ENCODE assay signal across 8 cellular contexts in the genomic region with DNA sequence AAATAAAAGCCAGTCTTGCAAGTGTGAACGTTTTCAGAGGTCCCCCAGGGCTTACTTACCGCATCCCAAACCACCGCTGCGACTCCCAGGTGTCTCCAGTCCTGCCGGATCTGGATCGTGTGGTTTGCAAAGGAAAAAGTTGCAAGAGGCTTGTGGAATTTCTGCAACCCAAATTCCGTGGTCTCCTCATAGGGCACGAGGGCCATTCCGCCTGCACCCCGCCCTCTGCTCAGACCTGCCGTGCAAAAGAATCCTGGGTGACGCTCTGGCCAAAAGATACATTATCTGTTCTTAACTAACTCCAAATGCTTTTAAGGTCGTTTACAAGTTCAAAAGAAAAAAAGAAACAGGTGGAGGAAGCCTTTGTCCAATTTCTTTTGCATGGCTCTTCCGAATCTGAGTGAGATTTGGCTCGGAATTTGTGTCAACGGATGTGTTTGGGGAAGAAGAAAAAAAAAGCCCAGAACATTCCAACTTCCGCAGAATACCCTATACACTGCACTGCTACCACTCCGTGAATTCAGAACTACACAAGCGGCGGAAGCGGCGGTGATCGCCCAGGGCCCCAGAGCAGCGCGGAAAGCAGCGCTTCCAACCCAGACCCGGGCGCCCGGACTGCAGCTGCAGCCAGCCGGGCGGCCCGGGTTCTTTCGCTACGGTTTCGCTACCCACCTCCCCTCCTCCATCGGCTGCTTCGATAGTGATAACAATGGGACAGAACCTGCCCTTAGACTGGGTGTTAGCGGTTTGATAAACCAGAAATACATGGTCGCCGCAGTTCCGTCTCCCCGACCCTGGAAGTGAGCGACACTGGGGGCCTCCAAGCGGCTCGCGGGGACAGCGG. TPM values are rescaled to one million over a fixed set of nuclear protein-coding genes. Genes with fewer than 3 reads are reported as not detected.
DNase-seq lines count a peak whose midpoint lies in the region; ATAC-seq and TF ChIP-seq lines count a peak whose summit lies in the region.

No MANE protein-coding gene starts in this region.

- CTCF ChIA-PET in AG04449 (lab: Yijun Ruan, JAX): interaction anchor here (1.0 to 3.3 kb wide), 5 partner anchors 10 to 109 kb away, joined by 5 to 20 read pairs (median 9); no protein-coding TSS in a partner anchor
- CTCF ChIA-PET in activated CD4-positive, alpha-beta T cell treated with anti-CD3 and anti-CD28 coated beads, Interleukin-2, amount 10 ng/mL, durations not matched to agents 7 days and 5 days (lab: Charles Lee): interaction anchor here (0.5 to 2.6 kb wide), 18 partner anchors 11 to 859 kb away, joined by 3 to 17 read pairs (median 4); a partner anchor contains a TSS

- peaks cover 0 to 6% (median 4%) of the 10 kb centered on the region in 4 donors for H3K36me3 ChIP-seq in liver (ENCODE audit: control insufficient read depth in 4 of 4, insufficient read depth in 3 of 4, low read depth in 1 of 4, low read length in 3 of 4)

- H3K4me3 ChIP-seq in AG04449 (ENCODE audit: low read depth, low read length): peak overlapping the region; percentile 74
- peak overlapping the region; percentile 76 to 95 (median 88) for H3K4me3 ChIP-seq in liver (ENCODE audit: low read depth in 1 of 3, low read length in 3 of 3)

- DNase-seq in AG04449 (ENCODE audit: low read depth, low spot score): no peak
- DNase-seq in NCI-H446 treated with DMSO at 0.1 percent for 48 hours (lab: John Stamatoyannopoulos, UW): peak; percentile 37
- peak; percentile 72 for DNase-seq in activated CD4-positive, alpha-beta T cell treated with anti-CD3 and anti-CD28 coated beads, Interleukin-2, amount 10 ng/mL, durations not matched to agents 7 days and 5 days
- DNase-seq in dermis microvascular lymphatic vessel endothelial cell (ENCODE audit: low read depth in 2 of 2): peak; percentile 70 to 79
- DNase-seq in stimulated activated CD4-positive, alpha-beta T cell treated with anti-CD3 and anti-CD28 coated beads, Interleukin-4, amount 100 ng/mL, for 24 hours: peak; percentile 67

- H3K27me3 ChIP-seq in liver (ENCODE audit: control insufficient read depth in 4 of 4, insufficient read depth in 4 of 4, low read length in 3 of 4): no peaks in the 10 kb centered on the region

- WGBS in liver: under 1% methylated on average over 47 of the region's 47 CpGs

- H3K36me3 Mint-ChIP-seq in activated CD4-positive, alpha-beta T cell treated with anti-CD3 and anti-CD28 coated beads, Interleukin-2, amount 10 ng/mL, durations not matched to agents 7 days and 5 days (ENCODE audit: low read depth): peaks cover 26% of the 10 kb centered on the region

- TF ChIP-seq RAD21 in liver (IDR thresholded peaks at IDR 0.05): peak in 1 of 2 donors; percentile 5

- H3K9ac ChIP-seq in liver (ENCODE audit: low read depth in 1 of 2, low read length in 2 of 2): peak overlapping the region; percentile 81 to 96

- peaks cover 0 to 14% (median 10%) of the 10 kb centered on the region in 4 donors for H3K4me1 ChIP-seq in liver (ENCODE audit: control insufficient read depth in 4 of 4, insufficient read depth in 4 of 4, low read length in 3 of 4)

- POLR2A ChIA-PET in AG04449 (lab: Yijun Ruan, JAX): interaction anchor here (0.9 to 2.6 kb wide), 8 partner anchors 7 to 642 kb away, joined by 3 to 14 read pairs (median 5); a partner anchor contains a TSS
- POLR2A ChIA-PET in activated CD4-positive, alpha-beta T cell treated with anti-CD3 and anti-CD28 coated beads, Interleukin-2, amount 10 ng/mL, durations not matched to agents 7 days and 5 days (lab: Charles Lee): interaction anchor here (0.6 to 2.2 kb wide), 4 partner anchors 91 to 119 kb away, joined by 3 to 12 read pairs (median 8); a partner anchor contains a TSS

- no peaks in the 10 kb centered on the region for H3K9me3 ChIP-seq in liver (ENCODE audit: control insufficient read depth in 4 of 4, low read length in 3 of 4)

- peak overlapping the region; percentile 96 for H3K27ac Mint-ChIP-seq in activated CD4-positive, alpha-beta T cell treated with anti-CD3 and anti-CD28 coated beads, Interleukin-2, amount 10 ng/mL, durations not matched to agents 7 days and 5 days

- H3K27me3 Mint-ChIP-seq in activated CD4-positive, alpha-beta T cell treated with anti-CD3 and anti-CD28 coated beads, Interleukin-2, amount 10 ng/mL, durations not matched to agents 7 days and 5 days: no peaks in the 10 kb centered on the region

- TF ChIP-seq CTCF in AG04449 (IDR thresholded peaks at IDR 0.05; ENCODE audit: insufficient read depth, low read length, missing control alignments): no peak
- TF ChIP-seq CTCF in liver (IDR thresholded peaks at IDR 0.05; ENCODE audit: low read depth, low read length, missing input control): no peak

- H3K27ac ChIP-seq in liver (ENCODE audit: low read depth in 1 of 2, low read length in 2 of 2): peak overlapping the region; percentile 94 to 98

- peak; percentile 27 for ATAC-seq in GM18858 (IDR thresholded peaks at IDR 0.05; ENCODE audit: unreplicated experiment)
- peak; percentile 12 for ATAC-seq in HG03060 (IDR thresholded peaks at IDR 0.05; ENCODE audit: low read depth, unreplicated experiment)

- H3K9me3 Mint-ChIP-seq in activated CD4-positive, alpha-beta T cell treated with anti-CD3 and anti-CD28 coated beads, Interleukin-2, amount 10 ng/mL, durations not matched to agents 7 days and 5 days: no peaks in the 10 kb centered on the region

- peaks cover 53% of the 10 kb centered on the region for H3K4me1 Mint-ChIP-seq in activated CD4-positive, alpha-beta T cell treated with anti-CD3 and anti-CD28 coated beads, Interleukin-2, amount 10 ng/mL, durations not matched to agents 7 days and 5 days

- peak overlapping the region; percentile 93 for H3K4me3 Mint-ChIP-seq in activated CD4-positive, alpha-beta T cell treated with anti-CD3 and anti-CD28 coated beads, Interleukin-2, amount 10 ng/mL, durations not matched to agents 7 days and 5 days

TF ChIP-seq in liver, 16 proteins besides CTCF, POLR2A, EP300 and RAD21:
- TF ChIP-seq FOXA1 (IDR thresholded peaks at IDR 0.05): no peak
- peak; percentile 41 to 46 for TF ChIP-seq GABPA (IDR thresholded peaks at IDR 0.05 in 1 of 2, conservative IDR thresholded peaks at IDR 0.05 in 1 of 2)
- peak; percentile 90 for TF ChIP-seq TAF1 (conservative IDR thresholded peaks at IDR 0.05)
- TF ChIP-seq, protein P1, sequence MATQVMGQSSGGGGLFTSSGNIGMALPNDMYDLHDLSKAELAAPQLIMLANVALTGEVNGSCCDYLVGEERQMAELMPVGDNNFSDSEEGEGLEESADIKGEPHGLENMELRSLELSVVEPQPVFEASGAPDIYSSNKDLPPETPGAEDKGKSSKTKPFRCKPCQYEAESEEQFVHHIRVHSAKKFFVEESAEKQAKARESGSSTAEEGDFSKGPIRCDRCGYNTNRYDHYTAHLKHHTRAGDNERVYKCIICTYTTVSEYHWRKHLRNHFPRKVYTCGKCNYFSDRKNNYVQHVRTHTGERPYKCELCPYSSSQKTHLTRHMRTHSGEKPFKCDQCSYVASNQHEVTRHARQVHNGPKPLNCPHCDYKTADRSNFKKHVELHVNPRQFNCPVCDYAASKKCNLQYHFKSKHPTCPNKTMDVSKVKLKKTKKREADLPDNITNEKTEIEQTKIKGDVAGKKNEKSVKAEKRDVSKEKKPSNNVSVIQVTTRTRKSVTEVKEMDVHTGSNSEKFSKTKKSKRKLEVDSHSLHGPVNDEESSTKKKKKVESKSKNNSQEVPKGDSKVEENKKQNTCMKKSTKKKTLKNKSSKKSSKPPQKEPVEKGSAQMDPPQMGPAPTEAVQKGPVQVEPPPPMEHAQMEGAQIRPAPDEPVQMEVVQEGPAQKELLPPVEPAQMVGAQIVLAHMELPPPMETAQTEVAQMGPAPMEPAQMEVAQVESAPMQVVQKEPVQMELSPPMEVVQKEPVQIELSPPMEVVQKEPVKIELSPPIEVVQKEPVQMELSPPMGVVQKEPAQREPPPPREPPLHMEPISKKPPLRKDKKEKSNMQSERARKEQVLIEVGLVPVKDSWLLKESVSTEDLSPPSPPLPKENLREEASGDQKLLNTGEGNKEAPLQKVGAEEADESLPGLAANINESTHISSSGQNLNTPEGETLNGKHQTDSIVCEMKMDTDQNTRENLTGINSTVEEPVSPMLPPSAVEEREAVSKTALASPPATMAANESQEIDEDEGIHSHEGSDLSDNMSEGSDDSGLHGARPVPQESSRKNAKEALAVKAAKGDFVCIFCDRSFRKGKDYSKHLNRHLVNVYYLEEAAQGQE (IDR thresholded peaks at IDR 0.05): no peak
- TF ChIP-seq, protein P2, sequence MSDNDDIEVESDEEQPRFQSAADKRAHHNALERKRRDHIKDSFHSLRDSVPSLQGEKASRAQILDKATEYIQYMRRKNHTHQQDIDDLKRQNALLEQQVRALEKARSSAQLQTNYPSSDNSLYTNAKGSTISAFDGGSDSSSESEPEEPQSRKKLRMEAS (IDR thresholded peaks at IDR 0.05): peak; percentile 36
- TF ChIP-seq YY1 (IDR thresholded peaks at IDR 0.05): peak; percentile 32
- TF ChIP-seq, protein P3, sequence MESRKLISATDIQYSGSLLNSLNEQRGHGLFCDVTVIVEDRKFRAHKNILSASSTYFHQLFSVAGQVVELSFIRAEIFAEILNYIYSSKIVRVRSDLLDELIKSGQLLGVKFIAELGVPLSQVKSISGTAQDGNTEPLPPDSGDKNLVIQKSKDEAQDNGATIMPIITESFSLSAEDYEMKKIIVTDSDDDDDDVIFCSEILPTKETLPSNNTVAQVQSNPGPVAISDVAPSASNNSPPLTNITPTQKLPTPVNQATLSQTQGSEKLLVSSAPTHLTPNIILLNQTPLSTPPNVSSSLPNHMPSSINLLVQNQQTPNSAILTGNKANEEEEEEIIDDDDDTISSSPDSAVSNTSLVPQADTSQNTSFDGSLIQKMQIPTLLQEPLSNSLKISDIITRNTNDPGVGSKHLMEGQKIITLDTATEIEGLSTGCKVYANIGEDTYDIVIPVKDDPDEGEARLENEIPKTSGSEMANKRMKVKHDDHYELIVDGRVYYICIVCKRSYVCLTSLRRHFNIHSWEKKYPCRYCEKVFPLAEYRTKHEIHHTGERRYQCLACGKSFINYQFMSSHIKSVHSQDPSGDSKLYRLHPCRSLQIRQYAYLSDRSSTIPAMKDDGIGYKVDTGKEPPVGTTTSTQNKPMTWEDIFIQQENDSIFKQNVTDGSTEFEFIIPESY (IDR thresholded peaks at IDR 0.05): peak; percentile 28
TF ChIP-seq in liver: peak in this region for 5.

RNA-seq across cellular contexts. Expression of a gene that starts 0.8 kb away (rescaled TPM):
- total RNA-seq in activated CD4-positive, alpha-beta T cell treated with anti-CD3 and anti-CD28 coated beads, Interleukin-2, amount 10 ng/mL, durations not matched to agents 7 days and 5 days: 10 to 100 TPM; 18.8 to 19.3 TPM
- total RNA-seq in dermis microvascular lymphatic vessel endothelial cell (17.4 and 17.6 TPM in 2 replicates), liver (10 to 100 TPM; 13.4 to 27.4 TPM)
- 10 to 100 TPM; 10.0 to 11.3 TPM for polyA plus RNA-seq in liver
